8 cellular contexts compared by ENCODE assay signal in the genomic region with DNA sequence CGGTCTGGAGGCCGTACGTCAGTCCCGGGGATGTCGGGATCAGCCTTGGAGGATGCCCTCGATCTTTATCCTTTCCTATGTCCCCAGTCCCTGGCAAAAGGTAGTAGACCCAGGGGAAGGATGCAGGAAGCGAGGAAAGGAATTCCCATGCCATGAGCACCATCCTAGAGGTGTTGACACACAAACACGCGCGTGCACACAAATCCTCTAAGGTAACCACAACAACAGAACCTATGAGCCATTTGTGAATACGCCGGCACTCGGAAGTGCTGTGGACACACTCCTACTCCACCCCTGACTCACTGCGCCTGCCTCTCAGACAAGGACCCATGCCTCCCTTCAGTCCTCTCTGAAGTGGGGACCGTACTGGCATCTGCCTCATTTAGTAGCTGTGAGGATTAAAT. TPM values are rescaled to one million over a fixed set of nuclear protein-coding genes. Genes with fewer than 3 reads are reported as not detected.
A peak's percentile ranks its signal among the peaks of the same experiment; 100 is the strongest.
DNase-seq lines count a peak whose midpoint lies in the region; ATAC-seq and TF ChIP-seq lines count a peak whose summit lies in the region.

No MANE protein-coding gene starts in this region.

- peak overlapping the region; percentile 49 to 98 (median 76) for H3K4me3 ChIP-seq in heart left ventricle

- H3K36me3 ChIP-seq in ES-I3 (ENCODE audit: insufficient read depth, low read length), result no peaks in the 10 kb centered on the region
- no peaks in the 10 kb centered on the region for H3K36me3 ChIP-seq in heart left ventricle

- H3K27me3 ChIP-seq in heart left ventricle, result peaks cover 0 to 18% (median 0%) of the 10 kb centered on the region in 9 donors

- H3K9ac ChIP-seq in ES-I3 (ENCODE audit: low read depth, low read length), result peak overlapping the region; percentile 63

- DNase-seq in LoVo (ENCODE audit: low spot score) (peak; percentile 51), heart left ventricle (no peak), sciatic nerve (ENCODE audit: low spot score) (no peak), GM20000 (ENCODE audit: low spot score) (no peak)
- peak; percentile 67 to 74 for DNase-seq in activated T-cell treated with anti-CD3 and anti-CD28 coated beads, Interleukin-2, amount 50 U/mL, for 48 hours

- peak overlapping the region; percentile 76 to 98 (median 94) for H3K27ac ChIP-seq in heart left ventricle

- H3K9me3 ChIP-seq in ES-I3 (ENCODE audit: control insufficient read depth, insufficient read depth, low read length) (no peaks in the 10 kb centered on the region), heart left ventricle (no peaks in the 10 kb centered on the region)

- WGBS in heart left ventricle, 4 donors, result 6 to 12% (median 6%) methylated on average over 12 to 15 of the region's 15 CpGs

- TF ChIP-seq CTCF in heart left ventricle (IDR thresholded peaks at IDR 0.05) (peak in 4 of 12 donors; percentile 0 to 39 (median 13)), GM20000 (IDR thresholded peaks at IDR 0.05; ENCODE audit: extremely low read depth, missing control alignments) (no peak)

- no peak for TF ChIP-seq POLR2A in heart left ventricle (IDR thresholded peaks at IDR 0.05)

- intact Hi-C loops in heart left ventricle (cut with DNase I), result loop anchor here in 9 of 10 donors (1.0 to 10.0 kb wide), 9 partner anchors 53 to 383 kb away; no protein-coding TSS in a partner anchor
- intact Hi-C loops in sciatic nerve (cut with DNase I), result loop anchor here (2.0 kb wide), 1 partner anchor 63 kb away; no protein-coding TSS in a partner anchor

- H3K4me1 ChIP-seq in ES-I3 (ENCODE audit: insufficient read depth, low read length) (peaks cover 4% of the 10 kb centered on the region; the same call in 1 of the 2 replicates), heart left ventricle (peaks cover 0 to 36% (median 17%) of the 10 kb centered on the region in 12 donors)

- ATAC-seq in heart left ventricle (peak; percentile 8 to 37 (median 14)), sciatic nerve (peak; percentile 17), HG03097 (IDR thresholded peaks at IDR 0.05; ENCODE audit: low FRiP score, unreplicated experiment) (no peak), HG02852 (IDR thresholded peaks at IDR 0.05; ENCODE audit: unreplicated experiment) (no peak)

RNA-seq across cellular contexts. Expression of a gene that starts 11.3 kb away (rescaled TPM):
- total RNA-seq in heart left ventricle (10 to 100 TPM; 20.4 to 50.3 (median 30.7) TPM), sciatic nerve (25.5 TPM)
- polyA plus RNA-seq in heart left ventricle, result 10 to 100 TPM; 18.3 to 60.3 TPM

Comparison
In these comparisons a context has a peak if more than half of its experiments do, and no peak if none do; other contexts are left out.
1. DNase-seq: peak in LoVo (single experiment) and activated T-cell treated with anti-CD3 and anti-CD28 coated beads, Interleukin-2, amount 50 U/mL, for 48 hours (2 of 2); none in heart left ventricle (0 of 5), sciatic nerve (single experiment) and GM20000 (single experiment).
2. ATAC-seq: peak in heart left ventricle (4 of 4) and sciatic nerve (single experiment); none in HG03097 (single experiment) and HG02852 (single experiment).